17 cellular contexts compared by ENCODE assay signal in genomic region chr13:93345061-93345460, GRCh38.
DNase-seq lines count a peak whose midpoint lies in the region; ATAC-seq and TF ChIP-seq lines count a peak whose summit lies in the region.
"Had no signal": no experiment of that assay in that cellular context is flagged by ENCODE, and none has a peak within 500 bp of the region (broad histone marks: within the 10 kb centered on the region; RNA-seq: fewer than 3 reads in every experiment).

No MANE protein-coding gene starts in this region.

- H3K27ac ChIP-seq in mesendoderm (ENCODE audit: low read depth, low read length) (no peak overlapping the region), Peyer's patch (no peak overlapping the region), prostate gland (no peak overlapping the region)
- H3K27ac ChIP-seq: A549, C4-2B had no signal

- no peak overlapping the region for H3K56ac ChIP-seq in mesendoderm (ENCODE audit: low read length)

- TF ChIP-seq CTCF in Peyer's patch (IDR thresholded peaks at IDR 0.05) (no peak), mucosa of descending colon (IDR thresholded peaks at IDR 0.05) (no peak), prostate gland (IDR thresholded peaks at IDR 0.05) (no peak)

- H2AK5ac ChIP-seq in mesendoderm (ENCODE audit: low read length) = no peak overlapping the region

- no peaks in the 10 kb centered on the region for H3K9me3 ChIP-seq in Peyer's patch
- H3K9me3 ChIP-seq in mucosa of descending colon = no peaks in the 10 kb centered on the region
- no peaks in the 10 kb centered on the region for H3K9me3 ChIP-seq in prostate gland
- H3K9me3 ChIP-seq: A549, BE2C had no signal

- no peak overlapping the region for H2BK120ac ChIP-seq in mesendoderm (ENCODE audit: low read depth, low read length)

- H4K8ac ChIP-seq in mesendoderm (ENCODE audit: low read depth, low read length) = no peak overlapping the region

- no peak overlapping the region for H2BK5ac ChIP-seq in mesendoderm (ENCODE audit: low read length)

- no CpG with 5 or more reads among the region's 1 CpG for WGBS in mesendoderm (ENCODE audit: extremely low coverage, insufficient coverage, low lambda C conversion rate)
- 83% methylated on average over 1 of the region's 1 CpG for WGBS in prostate gland

- H3K4me3 ChIP-seq in mesendoderm (ENCODE audit: low read length) (no peak overlapping the region), Peyer's patch (no peak overlapping the region), mucosa of descending colon (no peak overlapping the region), prostate gland (no peak overlapping the region)
- H3K4me3 ChIP-seq: A549 had no signal

- no peaks in the 10 kb centered on the region for H3K36me3 ChIP-seq in mesendoderm (ENCODE audit: control insufficient read depth, insufficient read depth, low read length)
- no peaks in the 10 kb centered on the region for H3K36me3 ChIP-seq in Peyer's patch
- no peaks in the 10 kb centered on the region for H3K36me3 ChIP-seq in mucosa of descending colon (ENCODE audit: low read depth)
- no peaks in the 10 kb centered on the region for H3K36me3 ChIP-seq in prostate gland
- H3K36me3 ChIP-seq: BE2C had no signal

- H3K23ac ChIP-seq in mesendoderm (ENCODE audit: low read length) = no peak overlapping the region

- H2BK15ac ChIP-seq in mesendoderm (replicated peaks; ENCODE audit: low read depth) = no peak overlapping the region

- H3K4ac ChIP-seq in mesendoderm (ENCODE audit: low read depth, low read length) = no peak overlapping the region

- intact Hi-C loops in mucosa of descending colon (cut with DNase I, micrococcal nuclease) = no loop called here
- intact Hi-C loops in prostate gland (cut with DNase I) = no loop called here

- ATAC-seq in HG02798 (IDR thresholded peaks at IDR 0.05; ENCODE audit: poor library complexity, unreplicated experiment) (no peak), mucosa of descending colon (no peak)
- ATAC-seq: A549 had no signal

- TF ChIP-seq POLR2A in Peyer's patch (IDR thresholded peaks at IDR 0.05) = no peak
- TF ChIP-seq POLR2A in prostate gland (IDR thresholded peaks at IDR 0.05) = no peak

- H3K27me3 ChIP-seq in mesendoderm (ENCODE audit: insufficient read depth, low read length, poor library complexity) (no peaks in the 10 kb centered on the region), Peyer's patch (no peaks in the 10 kb centered on the region), prostate gland (replicated peaks; ENCODE audit: insufficient read depth) (no peaks in the 10 kb centered on the region)
- H3K27me3 ChIP-seq: BE2C had no signal

- H3K4me2 ChIP-seq in mesendoderm (ENCODE audit: low read length) = no peak overlapping the region
- H3K4me2 ChIP-seq: A549 had no signal

- H4K5ac ChIP-seq in mesendoderm (ENCODE audit: low read length) = no peak overlapping the region

- H3K79me1 ChIP-seq in mesendoderm (ENCODE audit: low read length) = peaks cover 12% of the 10 kb centered on the region

- peaks cover 12% of the 10 kb centered on the region for H3K79me2 ChIP-seq in mesendoderm (ENCODE audit: control insufficient read depth, insufficient read depth, low read length)

- peak; percentile 83 for DNase-seq in NCI-H82 (lab: John Stamatoyannopoulos, UW)
- DNase-seq in amniotic epithelial cell (ENCODE audit: low read depth) = peak; percentile 8
- DNase-seq in mesendoderm = peak; percentile 94
- no peak for DNase-seq in Peyer's patch
- no peak for DNase-seq in mucosa of descending colon
- DNase-seq in prostate gland (ENCODE audit: low spot score) = no peak
- DNase-seq: BE2C; CD4-positive, alpha-beta memory T cell; DMS153; DMS79 treated with DMSO at 0.1 percent for 48 hours; EL; GDM1; HCEC 1CT; IMR-90 had no signal

- H3K9ac ChIP-seq in mesendoderm (ENCODE audit: low read length) = no peak overlapping the region

- H3K4me1 ChIP-seq in mesendoderm (ENCODE audit: control insufficient read depth, low read depth, low read length) = peaks cover 11% of the 10 kb centered on the region
- no peaks in the 10 kb centered on the region for H3K4me1 ChIP-seq in Peyer's patch
- H3K4me1 ChIP-seq in mucosa of descending colon (ENCODE audit: low read depth) = no peaks in the 10 kb centered on the region
- no peaks in the 10 kb centered on the region for H3K4me1 ChIP-seq in prostate gland (replicated peaks)
- H3K4me1 ChIP-seq: A549, BE2C had no signal

- H3K18ac ChIP-seq in mesendoderm (ENCODE audit: low read length) = no peak overlapping the region

Comparison
In these comparisons a context has a peak if more than half of its experiments do, and no peak if none do; other contexts are left out.
1. DNase-seq: peak in NCI-H82 (single experiment), amniotic epithelial cell (single experiment) and mesendoderm (single experiment); none in Peyer's patch (0 of 3), mucosa of descending colon (0 of 3) and prostate gland (single experiment).